13 cellular contexts compared by ENCODE assay signal in the genomic region with DNA sequence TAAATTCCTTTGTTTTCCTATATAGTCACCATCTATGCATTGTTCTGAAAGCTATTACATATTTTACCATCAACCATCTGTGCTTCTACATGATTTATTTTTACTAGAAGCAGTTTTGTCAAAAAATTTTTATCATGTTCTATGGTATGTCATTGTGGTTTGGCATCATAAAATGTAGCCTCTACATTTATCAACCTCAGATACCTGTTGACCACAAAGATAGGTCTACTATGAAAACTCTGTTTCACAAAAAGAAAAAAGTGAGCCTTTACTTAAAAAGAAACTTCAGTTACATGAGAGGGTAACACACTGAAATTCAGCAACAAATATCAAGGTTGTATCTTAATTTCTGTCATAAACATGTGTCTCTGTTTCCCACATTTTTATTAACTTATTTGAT. TPM values are rescaled to one million over a fixed set of nuclear protein-coding genes. Genes with fewer than 3 reads are reported as not detected.
DNase-seq lines count a peak whose midpoint lies in the region; ATAC-seq, FAIRE-seq and TF ChIP-seq lines count a peak whose summit lies in the region.
"Had no signal": no experiment of that assay in that cellular context is flagged by ENCODE, and none has a peak within 500 bp of the region (broad histone marks: within the 10 kb centered on the region; RNA-seq: fewer than 3 reads in every experiment).

No MANE protein-coding gene starts in this region.

- peak overlapping the region; percentile 74 for H3K4me3 ChIP-seq in DOHH2 (ENCODE audit: low read length)
- H3K4me3 ChIP-seq in NB4 (ENCODE audit: low read depth, low read length): peak overlapping the region; percentile 99
- no peak overlapping the region for H3K4me3 ChIP-seq in astrocyte (ENCODE audit: insufficient read depth, low read depth, low read length)
- H3K4me3 ChIP-seq in gastrocnemius medialis: no peak overlapping the region
- H3K4me3 ChIP-seq in prostate gland: peak overlapping the region in 1 of 2 donors; percentile 5
- H3K4me3 ChIP-seq: MG63, SJCRH30 had no signal

- H4K20me1 ChIP-seq in DOHH2 (ENCODE audit: control insufficient read depth, insufficient read depth, low read depth, low read length): peaks cover 42% of the 10 kb centered on the region
- no peaks in the 10 kb centered on the region for H4K20me1 ChIP-seq in astrocyte (ENCODE audit: insufficient read depth, low read length)

- no peaks in the 10 kb centered on the region for H3K9me3 Mint-ChIP-seq in astrocyte (ENCODE audit: unreplicated experiment)
- H3K9me3 Mint-ChIP-seq: mesothelial cell of epicardium had no signal

- H3K4me1 ChIP-seq in DOHH2 (ENCODE audit: control insufficient read depth, low read length) (peaks cover 39% of the 10 kb centered on the region), astrocyte (ENCODE audit: insufficient read depth, low read length) (peaks cover 13% of the 10 kb centered on the region), gastrocnemius medialis (peaks cover 31 to 47% of the 10 kb centered on the region in 2 donors), prostate gland (replicated peaks) (no peaks in the 10 kb centered on the region)
- H3K4me1 ChIP-seq: SJCRH30 had no signal

- H2AFZ ChIP-seq in astrocyte (ENCODE audit: low read depth, low read length): no peak overlapping the region

- H3K27ac ChIP-seq in DOHH2 (ENCODE audit: low read depth, low read length) (peak overlapping the region; percentile 82), astrocyte (ENCODE audit: low read depth, low read length) (no peak overlapping the region), gastrocnemius medialis (peak overlapping the region; percentile 7 to 81 (median 18)), prostate gland (no peak overlapping the region)
- H3K27ac ChIP-seq: SJCRH30 had no signal

- H3K4me2 ChIP-seq in DOHH2 (ENCODE audit: low read length) (peak overlapping the region; percentile 62), astrocyte (ENCODE audit: low read length) (no peak overlapping the region)

- intact Hi-C loops in gastrocnemius medialis (cut with DNase I; ENCODE audit: low total_unique reads): loop anchor here (5.0 kb wide), 1 partner anchor 124 kb away; no protein-coding TSS in a partner anchor
- intact Hi-C loops in prostate gland (cut with DNase I): loop anchor here (5.0 kb wide), 2 partner anchors 79 to 139 kb away; no protein-coding TSS in a partner anchor

- in situ Hi-C loops in gastrocnemius medialis (cut with MboI; ENCODE audit: low sequenced_read_pairs in 4 of 4): loop anchor here in 1 of 4 donors (5.0 to 10.0 kb wide), 2 partner anchors 51 to 184 kb away; no protein-coding TSS in a partner anchor

- no peak for FAIRE-seq in astrocyte (lab: Jason Lieb, UNC)
- FAIRE-seq in urothelium cell line (lab: Jason Lieb, UNC): no peak
- FAIRE-seq: endothelial cell of umbilical vein had no signal

- no peak for TF ChIP-seq POLR2A in NB4 (IDR thresholded peaks at IDR 0.05; ENCODE audit: extremely low read depth, insufficient read length)
- TF ChIP-seq POLR2A in gastrocnemius medialis (IDR thresholded peaks at IDR 0.05): no peak
- TF ChIP-seq POLR2A in prostate gland (IDR thresholded peaks at IDR 0.05): no peak

- no peaks in the 10 kb centered on the region for H3K9me3 ChIP-seq in DOHH2 (ENCODE audit: control insufficient read depth, insufficient read depth, low read length)
- no peaks in the 10 kb centered on the region for H3K9me3 ChIP-seq in astrocyte (ENCODE audit: insufficient read depth, low read depth, low read length)
- no peaks in the 10 kb centered on the region for H3K9me3 ChIP-seq in gastrocnemius medialis
- no peaks in the 10 kb centered on the region for H3K9me3 ChIP-seq in prostate gland
- H3K9me3 ChIP-seq: MG63, SJCRH30 had no signal

- ATAC-seq in gastrocnemius medialis: no peak
- ATAC-seq in HG03108 (IDR thresholded peaks at IDR 0.05; ENCODE audit: unreplicated experiment): no peak

- peaks cover 33% of the 10 kb centered on the region for H3K27me3 ChIP-seq in DOHH2 (ENCODE audit: control insufficient read depth, low read length)
- peaks cover 10% of the 10 kb centered on the region for H3K27me3 ChIP-seq in astrocyte (ENCODE audit: insufficient read depth, low read length)
- no peaks in the 10 kb centered on the region for H3K27me3 ChIP-seq in gastrocnemius medialis
- H3K27me3 ChIP-seq in prostate gland (replicated peaks; ENCODE audit: insufficient read depth): no peaks in the 10 kb centered on the region
- H3K27me3 ChIP-seq: MG63, SJCRH30 had no signal

- H3F3A ChIP-seq in DOHH2 (ENCODE audit: control insufficient read depth, insufficient read depth): peaks cover 18% of the 10 kb centered on the region

- H3K27ac Mint-ChIP-seq in astrocyte (ENCODE audit: unreplicated experiment): no peak overlapping the region
- H3K27ac Mint-ChIP-seq: mesothelial cell of epicardium had no signal

- DNase-seq in NB4 (ENCODE audit: low read depth): no peak
- peak; percentile 37 for DNase-seq in astrocyte (ENCODE audit: low read depth)
- DNase-seq in gastrocnemius medialis: no peak
- no peak for DNase-seq in dedifferentiated amniotic fluid mesenchymal stem cell (ENCODE audit: extremely low spot score)
- no peak for DNase-seq in prostate gland (ENCODE audit: low spot score)
- DNase-seq in urothelium cell line (ENCODE audit: low spot score): no peak
- DNase-seq: MG63, NCI-H510A treated with DMSO at 0.1 percent for 48 hours, SJCRH30 had no signal

- H3K9me2 ChIP-seq in DOHH2 (replicated peaks; ENCODE audit: control insufficient read depth, low read length): no peaks in the 10 kb centered on the region

- H3K4me1 Mint-ChIP-seq in astrocyte (ENCODE audit: low read depth, unreplicated experiment): peaks cover 16% of the 10 kb centered on the region

- H3K79me2 ChIP-seq in DOHH2 (ENCODE audit: control insufficient read depth, low read length): peaks cover 94% of the 10 kb centered on the region
- H3K79me2 ChIP-seq in astrocyte (ENCODE audit: insufficient read depth, low read length): no peaks in the 10 kb centered on the region

- no peak for TF ChIP-seq CTCF in DOHH2 (IDR thresholded peaks at IDR 0.05; ENCODE audit: low read depth, low read length, poor library complexity, severe bottlenecking)
- no peak for TF ChIP-seq CTCF in NB4 (IDR thresholded peaks at IDR 0.05; ENCODE audit: low read depth, low read length)
- TF ChIP-seq CTCF in astrocyte (IDR thresholded peaks at IDR 0.05; ENCODE audit: insufficient read depth, low read depth, low read length): no peak
- no peak for TF ChIP-seq CTCF in gastrocnemius medialis (IDR thresholded peaks at IDR 0.05 in 4 of 5, conservative IDR thresholded peaks at IDR 0.05 in 1 of 5)
- TF ChIP-seq CTCF in prostate gland (IDR thresholded peaks at IDR 0.05): no peak

- no peak overlapping the region for H3K9ac ChIP-seq in astrocyte (ENCODE audit: low read length)

- peaks cover 3% of the 10 kb centered on the region for H3K36me3 Mint-ChIP-seq in astrocyte (ENCODE audit: low read depth, unreplicated experiment)
- H3K36me3 Mint-ChIP-seq: mesothelial cell of epicardium had no signal

- no peak overlapping the region for H3K4me3 Mint-ChIP-seq in astrocyte (ENCODE audit: unreplicated experiment)
- H3K4me3 Mint-ChIP-seq: mesothelial cell of epicardium had no signal

- H3K27me3 Mint-ChIP-seq in astrocyte (ENCODE audit: low read depth, unreplicated experiment): peaks cover 18% of the 10 kb centered on the region

- H3K36me3 ChIP-seq in DOHH2 (ENCODE audit: control insufficient read depth, low read length) (peaks cover 88% of the 10 kb centered on the region), astrocyte (ENCODE audit: insufficient read depth, low read length) (no peaks in the 10 kb centered on the region), gastrocnemius medialis (no peaks in the 10 kb centered on the region), prostate gland (no peaks in the 10 kb centered on the region)
- H3K36me3 ChIP-seq: MG63, SJCRH30 had no signal

RNA-seq across cellular contexts. Expression of a gene that starts 3.7 kb away (rescaled TPM):
- total RNA-seq in astrocyte (1.0 and 1.7 TPM in 2 replicates), gastrocnemius medialis (10 to 100 TPM in 2 of 4 donors, 1 to 10 TPM in 2; 6.2 to 20.4 (median 13.7) TPM), prostate gland (10 to 100 TPM; 14.8 to 38.4 TPM)

RNA-seq across cellular contexts. Expression of a gene that starts 51.1 kb away (rescaled TPM):
- total RNA-seq in astrocyte (43.7 and 47.4 TPM in 2 replicates), gastrocnemius medialis (10 to 100 TPM; 11.2 to 18.6 (median 14.4) TPM), prostate gland (10 to 100 TPM; 46.1 to 52.3 TPM)

Comparison
In these comparisons a context has a peak if more than half of its experiments do, and no peak if none do; other contexts are left out.
1. H3K27ac ChIP-seq: peak in DOHH2 (single experiment) and gastrocnemius medialis (4 of 4); none in astrocyte (single experiment) and prostate gland (0 of 2).
2. H3K4me3 ChIP-seq: peak in DOHH2 (single experiment) and NB4 (single experiment); none in astrocyte (single experiment) and gastrocnemius medialis (0 of 4).